Comparison of ENCODE assay signal across 7 cellular contexts in the genomic region with DNA sequence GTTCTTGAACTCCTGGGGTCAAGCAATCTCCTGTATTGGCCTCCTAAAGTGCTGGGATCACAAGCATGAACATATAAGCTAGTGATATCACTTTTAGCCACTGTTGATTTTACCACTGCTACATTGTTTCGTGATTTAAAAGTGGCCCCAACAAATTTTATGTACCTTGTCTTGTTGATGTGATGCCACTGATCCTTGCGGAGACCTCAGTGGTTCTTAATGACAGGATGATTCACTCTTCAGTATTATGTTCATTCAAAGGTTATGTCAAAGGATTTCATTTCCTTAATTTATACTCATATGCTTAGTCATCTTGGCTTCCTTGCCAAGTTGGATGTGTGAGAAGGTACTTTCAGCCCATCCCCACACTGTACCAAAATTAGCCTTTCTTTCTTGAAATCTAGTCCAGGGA. TPM values are rescaled to one million over a fixed set of nuclear protein-coding genes. Genes with fewer than 3 reads are reported as not detected.
DNase-seq lines count a peak whose midpoint lies in the region; ATAC-seq and TF ChIP-seq lines count a peak whose summit lies in the region.

No MANE protein-coding gene starts in this region.

- TF ChIP-seq CTCF in Loucy (conservative IDR thresholded peaks at IDR 0.05; ENCODE audit: low read length) = no peak
- TF ChIP-seq CTCF in omental fat pad (IDR thresholded peaks at IDR 0.05) = no peak
- no peak for TF ChIP-seq CTCF in endodermal cell (conservative IDR thresholded peaks at IDR 0.05)

- peak overlapping the region; percentile 9 for H3K4me2 ChIP-seq in Loucy (ENCODE audit: low read depth, low read length, poor library complexity, severe bottlenecking)

- H3K9me2 ChIP-seq in Loucy (replicated peaks; ENCODE audit: low read depth, low read length) = no peaks in the 10 kb centered on the region

- no peak overlapping the region for H3K9ac ChIP-seq in Loucy (ENCODE audit: low read depth, low read length, poor library complexity, severe bottlenecking)
- no peak overlapping the region for H3K9ac ChIP-seq in endodermal cell (ENCODE audit: extremely low read depth, low read length, poor library complexity, severe bottlenecking)

- H3K27me3 ChIP-seq in Loucy (ENCODE audit: insufficient read depth, low read length, poor library complexity, severe bottlenecking) (no peaks in the 10 kb centered on the region), endodermal cell (ENCODE audit: control insufficient read depth, insufficient read depth, low read length, poor library complexity, severe bottlenecking) (no peaks in the 10 kb centered on the region)

- peak; percentile 19 for DNase-seq in GM03348 (ENCODE audit: low spot score)
- DNase-seq in astrocyte of the hippocampus (ENCODE audit: low read depth, low spot score) = peak; percentile 80
- no peak for DNase-seq in omental fat pad (ENCODE audit: low spot score)
- no peak for DNase-seq in endodermal cell
- DNase-seq in DMS114 treated with DMSO at 0.1 percent for 48 hours (lab: John Stamatoyannopoulos, UW; ENCODE audit: unreplicated experiment) = no peak

- 89 to 100% methylated on average over 1 to 2 of the region's 2 CpGs for WGBS in endodermal cell (ENCODE audit: insufficient coverage in 1 of 2, insufficient read length in 1 of 2), 2 experiments

- H3K36me3 Mint-ChIP-seq in endodermal cell (ENCODE audit: low read depth) = no peaks in the 10 kb centered on the region

- no peak overlapping the region for H3K27ac Mint-ChIP-seq in endodermal cell

- no peak overlapping the region for H2AFZ ChIP-seq in Loucy (ENCODE audit: low read length)

- no peaks in the 10 kb centered on the region for H3K4me1 Mint-ChIP-seq in endodermal cell

- H3K79me2 ChIP-seq in Loucy (ENCODE audit: insufficient read depth, low read length) = peaks cover 93% of the 10 kb centered on the region

- ATAC-seq in omental fat pad (ENCODE audit: low FRiP score) (peak; percentile 78), HG02973 (IDR thresholded peaks at IDR 0.05; ENCODE audit: unreplicated experiment) (no peak)

- no peak overlapping the region for H3K4me3 ChIP-seq in Loucy (ENCODE audit: low read length, poor library complexity, severe bottlenecking)
- H3K4me3 ChIP-seq in endodermal cell (ENCODE audit: low read length) = no peak overlapping the region

- no peaks in the 10 kb centered on the region for H3K36me3 ChIP-seq in Loucy (ENCODE audit: insufficient read depth, low read length)
- H3K36me3 ChIP-seq in endodermal cell (ENCODE audit: control insufficient read depth, insufficient read depth, low read length) = no peaks in the 10 kb centered on the region

- H3K4me1 ChIP-seq in Loucy (ENCODE audit: insufficient read depth, low read length, poor library complexity, severe bottlenecking) = peaks cover 58% of the 10 kb centered on the region
- no peaks in the 10 kb centered on the region for H3K4me1 ChIP-seq in endodermal cell (ENCODE audit: control insufficient read depth, insufficient read depth, low read length)

- H3K9me3 ChIP-seq in Loucy (ENCODE audit: insufficient read depth, low read depth, low read length) (no peaks in the 10 kb centered on the region), endodermal cell (ENCODE audit: control insufficient read depth, low read length) (no peaks in the 10 kb centered on the region)

- H3F3A ChIP-seq in Loucy (ENCODE audit: low read depth) = peaks cover 11% of the 10 kb centered on the region; the same call in 1 of the 2 replicates

- H3K27me3 Mint-ChIP-seq in endodermal cell (ENCODE audit: insufficient read depth) = no peaks in the 10 kb centered on the region

- H3K27ac ChIP-seq in endodermal cell (ENCODE audit: low read depth, low read length) = no peak overlapping the region

- H3K9me3 Mint-ChIP-seq in endodermal cell = no peaks in the 10 kb centered on the region

- no peak overlapping the region for H3K4me3 Mint-ChIP-seq in endodermal cell

- H4K20me1 ChIP-seq in Loucy (ENCODE audit: insufficient read depth, low read length, poor library complexity, severe bottlenecking) = peaks cover 43% of the 10 kb centered on the region

RNA-seq across cellular contexts. Expression of a gene that starts 12.1 kb away (rescaled TPM):
- total RNA-seq in omental fat pad = 10 to 100 TPM; 18.7 to 23.5 (median 21.2) TPM
- total RNA-seq in endodermal cell = 10 to 100 TPM; 19.8 to 36.1 TPM
- 25.6 TPM for polyA plus RNA-seq in endodermal cell (2013, experiment 1 of 2)
- polyA plus RNA-seq in endodermal cell (2013, experiment 2 of 2) = 27.9 TPM

Comparison
In these comparisons a context has a peak if more than half of its experiments do, and no peak if none do; other contexts are left out.
1. DNase-seq: peak in GM03348 (single experiment) and astrocyte of the hippocampus (single experiment); none in omental fat pad (single experiment), endodermal cell (single experiment) and DMS114 treated with DMSO at 0.1 percent for 48 hours (single experiment).